1 cellular context compared by ENCODE assay signal in genomic region chr4:38131371-38132139, GRCh38.
TF ChIP-seq lines count a peak whose summit lies in the region.

No MANE protein-coding gene starts in this region.

TF ChIP-seq in GM23338, 12 proteins besides CTCF, POLR2A, EP300 and RAD21 (continued from another document):
- no peak for TF ChIP-seq REST (IDR thresholded peaks at IDR 0.05; ENCODE audit: unreplicated experiment)
